ENCODE assay signal across 18 cellular contexts in the genomic region with DNA sequence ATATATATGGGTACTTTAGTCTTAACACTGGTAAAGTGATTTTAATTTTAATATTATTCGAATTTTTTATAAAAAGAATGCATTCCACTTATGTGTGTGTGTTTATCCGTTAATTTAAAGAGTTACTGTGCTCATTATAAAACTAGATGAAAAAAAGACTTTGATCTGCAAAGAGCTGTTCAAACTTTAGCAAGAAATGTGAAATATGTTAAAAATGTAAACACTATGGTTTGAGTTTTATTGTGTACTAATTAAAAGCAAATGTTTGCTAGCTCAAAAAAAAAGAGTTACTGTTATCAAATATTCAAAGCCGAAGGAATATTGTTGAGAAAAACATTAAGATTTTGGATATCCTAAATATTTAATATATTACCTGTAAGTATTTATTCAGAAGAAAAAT.
"Had no signal": no experiment of that assay in that cellular context is flagged by ENCODE, and none has a peak within 500 bp of the region (broad histone marks: within the 10 kb centered on the region; RNA-seq: fewer than 3 reads in every experiment).

No MANE protein-coding gene starts in this region.

- H3K36me3 ChIP-seq: pancreas, suprapubic skin, thyroid gland, uterus had no signal

- H3K79me2 ChIP-seq: hepatocyte had no signal

- ATAC-seq: pancreas; right cardiac atrium; stimulated activated effector memory CD8-positive, alpha-beta T cell treated with anti-CD3 and anti-CD28 coated beads, Interleukin-12 subunit alpha, Interleukin-12 subunit beta, amount 100 ng/mL, for 72 hours; stimulated activated naive CD8-positive, alpha-beta T cell treated with anti-CD3 and anti-CD28 coated beads, Interleukin-15, Interleukin-2, amounts not matched to agents 100 U/mL and 50 U/mL, for 24 hours had no signal

- H3K4me3 ChIP-seq: coronary artery, dorsolateral prefrontal cortex, hepatocyte, pancreas, suprapubic skin, thyroid gland, uterus had no signal

- H3K4me1 ChIP-seq: pancreas, suprapubic skin, thyroid gland, uterus had no signal

- H3K27ac ChIP-seq: coronary artery, dorsolateral prefrontal cortex, hepatocyte, pancreas, suprapubic skin, thyroid gland, uterus had no signal

- H2AFZ ChIP-seq: hepatocyte had no signal

- H3K27me3 ChIP-seq: hepatocyte, suprapubic skin, thyroid gland, uterus had no signal

- H3K9me3 ChIP-seq: pancreas, suprapubic skin, thyroid gland, uterus had no signal

- DNase-seq: dorsolateral prefrontal cortex; effector CD8-positive, alpha-beta T cell; head of caudate nucleus; kidney glomerular epithelial cell; mesendoderm; naive B cell; occipital lobe; pancreas; right cardiac atrium; stimulated activated CD4-positive, alpha-beta T cell treated with anti-CD3 and anti-CD28 coated beads, Interleukin-4, amount 100 ng/mL, for 1 hour; stimulated activated CD8-positive, alpha-beta memory T cell treated with anti-CD3 and anti-CD28 coated beads, Interleukin-4, amount 100 ng/mL, for 48 hours; stimulated activated naive CD8-positive, alpha-beta T cell treated with anti-CD3 and anti-CD28 coated beads, Interleukin-15, Interleukin-2, amounts not matched to agents 100 U/mL and 50 U/mL, for 24 hours; thyroid gland; uterus had no signal
